In the genomic region with DNA sequence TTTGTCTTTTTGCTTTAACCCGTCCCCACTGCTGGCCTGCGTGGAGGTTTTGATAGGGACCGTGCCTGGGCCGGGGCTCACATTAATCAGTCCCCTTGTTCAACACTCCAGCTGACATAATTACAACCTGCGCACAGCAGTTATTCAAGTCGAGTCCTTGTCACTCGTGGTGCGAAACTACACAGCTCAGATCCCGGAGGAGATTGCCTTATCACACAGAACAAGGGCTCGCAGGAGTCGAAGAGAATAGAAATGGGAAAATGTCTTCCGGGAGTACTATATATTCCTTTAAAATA, we compare ENCODE assay signal across 13 cellular contexts.
"Had no signal": no experiment of that assay in that cellular context is flagged by ENCODE, and none has a peak within 500 bp of the region (broad histone marks: within the 10 kb centered on the region; RNA-seq: fewer than 3 reads in every experiment).

No MANE protein-coding gene starts in this region.

- H3K4me3 ChIP-seq: dorsolateral prefrontal cortex, smooth muscle cell, suprapubic skin, transverse colon had no signal

- H3K9me3 ChIP-seq: neutrophil, suprapubic skin, transverse colon had no signal

- H3K4me1 ChIP-seq: parathyroid adenoma, suprapubic skin had no signal

- H3K27me3 Mint-ChIP-seq: activated CD4-positive, alpha-beta T cell treated with anti-CD3 and anti-CD28 coated beads for 36 hours; activated naive CD8-positive, alpha-beta T cell; naive thymus-derived CD8-positive, alpha-beta T cell; stimulated activated naive CD8-positive, alpha-beta T cell treated with anti-CD3 and anti-CD28 coated beads, Interleukin-15, amount 100 ng/mL, for 72 hours had no signal

- H3K9me3 Mint-ChIP-seq: naive thymus-derived CD8-positive, alpha-beta T cell; stimulated activated naive CD8-positive, alpha-beta T cell treated with anti-CD3 and anti-CD28 coated beads, Interleukin-15, amount 100 ng/mL, for 72 hours had no signal

- DNase-seq: activated CD4-positive, alpha-beta T cell treated with anti-CD3 and anti-CD28 coated beads for 36 hours; activated CD4-positive, alpha-beta T cell treated with anti-CD3 and anti-CD28 coated beads, Interleukin-2, amount 50 U/mL, for 48 hours; dorsolateral prefrontal cortex; naive thymus-derived CD8-positive, alpha-beta T cell; stimulated activated CD4-positive, alpha-beta T cell treated with anti-CD3 and anti-CD28 coated beads, Interleukin-4, amount 100 ng/mL, for 1 hour; stimulated activated naive CD8-positive, alpha-beta T cell treated with anti-CD3 and anti-CD28 coated beads, Interleukin-15, amount 100 ng/mL, for 72 hours; transverse colon had no signal

- ATAC-seq: naive thymus-derived CD8-positive, alpha-beta T cell; sciatic nerve; stimulated activated naive CD8-positive, alpha-beta T cell treated with anti-CD3 and anti-CD28 coated beads, Interleukin-15, amount 100 ng/mL, for 72 hours had no signal

- H3K27ac Mint-ChIP-seq: activated CD4-positive, alpha-beta T cell treated with anti-CD3 and anti-CD28 coated beads for 36 hours; activated naive CD8-positive, alpha-beta T cell; naive thymus-derived CD8-positive, alpha-beta T cell; stimulated activated naive CD8-positive, alpha-beta T cell treated with anti-CD3 and anti-CD28 coated beads, Interleukin-15, amount 100 ng/mL, for 72 hours had no signal

- H3K27me3 ChIP-seq: dorsolateral prefrontal cortex, neutrophil, suprapubic skin, transverse colon had no signal

- H3K27ac ChIP-seq: dorsolateral prefrontal cortex, neutrophil, parathyroid adenoma, suprapubic skin had no signal

- H3K4me3 Mint-ChIP-seq: activated CD4-positive, alpha-beta T cell treated with anti-CD3 and anti-CD28 coated beads for 36 hours; activated naive CD8-positive, alpha-beta T cell; naive thymus-derived CD8-positive, alpha-beta T cell; stimulated activated naive CD8-positive, alpha-beta T cell treated with anti-CD3 and anti-CD28 coated beads, Interleukin-15, amount 100 ng/mL, for 72 hours had no signal

- H3K36me3 ChIP-seq: suprapubic skin, transverse colon had no signal
